ENCODE assay signal across 18 cellular contexts in the genomic region with DNA sequence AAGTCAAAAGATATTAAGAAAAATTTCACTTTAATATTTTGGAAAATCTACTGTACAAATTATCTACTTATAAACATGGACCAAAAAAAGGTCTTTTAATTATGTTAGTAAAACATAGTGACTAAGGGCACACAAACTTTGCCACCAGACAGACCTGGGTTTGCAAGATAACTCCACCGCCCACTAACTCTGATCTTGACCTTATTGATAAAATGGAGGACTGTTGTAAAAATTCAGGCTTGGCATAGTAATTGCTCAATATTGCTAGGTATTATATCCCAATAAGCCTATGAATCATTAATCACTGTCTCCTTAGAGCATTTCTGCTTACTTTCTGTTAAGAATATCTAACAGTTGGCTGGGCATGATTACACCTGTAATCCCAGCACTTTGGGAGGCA. TPM values are rescaled to one million over a fixed set of nuclear protein-coding genes. Genes with fewer than 3 reads are reported as not detected.
DNase-seq lines count a peak whose midpoint lies in the region; ATAC-seq and TF ChIP-seq lines count a peak whose summit lies in the region.
"Had no signal": no experiment of that assay in that cellular context is flagged by ENCODE, and none has a peak within 500 bp of the region (broad histone marks: within the 10 kb centered on the region; RNA-seq: fewer than 3 reads in every experiment).

No MANE protein-coding gene starts in this region.

- no peak for ATAC-seq in T-helper 17 cell
- ATAC-seq: CD8-positive, alpha-beta T cell had no signal

- H3K27me3 Mint-ChIP-seq in T-helper 17 cell (no peaks in the 10 kb centered on the region), endodermal cell (ENCODE audit: insufficient read depth) (no peaks in the 10 kb centered on the region)

- WGBS in endodermal cell (ENCODE audit: insufficient coverage in 1 of 2, insufficient read length in 1 of 2), 2 experiments = 100% methylated on average over 1 of the region's 1 CpG; no CpG with 5 or more reads in 1 of the 2 experiments

- TF ChIP-seq CTCF in endodermal cell (conservative IDR thresholded peaks at IDR 0.05) = no peak

- no peaks in the 10 kb centered on the region for H3K9me3 Mint-ChIP-seq in endodermal cell
- H3K9me3 Mint-ChIP-seq: CD8-positive, alpha-beta T cell had no signal

- H3K4me1 Mint-ChIP-seq in T-helper 17 cell (peaks cover 15% of the 10 kb centered on the region), endodermal cell (peaks cover 15% of the 10 kb centered on the region)

- H3K27ac Mint-ChIP-seq in T-helper 17 cell (peak overlapping the region; percentile 6), endodermal cell (peak overlapping the region; percentile 52)
- H3K27ac Mint-ChIP-seq: CD8-positive, alpha-beta T cell had no signal

- H3K4me3 ChIP-seq in endodermal cell (ENCODE audit: low read length) = no peak overlapping the region
- no peak overlapping the region for H3K4me3 ChIP-seq in subcutaneous abdominal adipose tissue (ENCODE audit: low read depth in 1 of 5, low read length in 5 of 5)
- H3K4me3 ChIP-seq: GM23248 had no signal

- H3K36me3 ChIP-seq in endodermal cell (ENCODE audit: control insufficient read depth, insufficient read depth, low read length) = no peaks in the 10 kb centered on the region
- H3K36me3 ChIP-seq in subcutaneous abdominal adipose tissue (ENCODE audit: control insufficient read depth in 5 of 5, insufficient read depth in 5 of 5, low read length in 5 of 5) = no peaks in the 10 kb centered on the region
- H3K36me3 ChIP-seq: BE2C had no signal

- H3K4me3 Mint-ChIP-seq in T-helper 17 cell (no peak overlapping the region), endodermal cell (no peak overlapping the region)
- H3K4me3 Mint-ChIP-seq: CD8-positive, alpha-beta T cell had no signal

- H3K9me3 ChIP-seq in T-helper 17 cell (ENCODE audit: control insufficient read depth, low read length, poor library complexity, severe bottlenecking) = no peaks in the 10 kb centered on the region
- no peaks in the 10 kb centered on the region for H3K9me3 ChIP-seq in endodermal cell (ENCODE audit: control insufficient read depth, low read length)
- no peaks in the 10 kb centered on the region for H3K9me3 ChIP-seq in subcutaneous abdominal adipose tissue (ENCODE audit: control insufficient read depth in 5 of 5, low read length in 5 of 5)
- H3K9me3 ChIP-seq: BE2C had no signal

- H3K27me3 ChIP-seq in endodermal cell (ENCODE audit: control insufficient read depth, insufficient read depth, low read length, poor library complexity, severe bottlenecking) (no peaks in the 10 kb centered on the region), subcutaneous abdominal adipose tissue (ENCODE audit: control insufficient read depth in 5 of 5, insufficient read depth in 4 of 5, low read length in 5 of 5) (no peaks in the 10 kb centered on the region)
- H3K27me3 ChIP-seq: BE2C had no signal

- DNase-seq in HUDEP-2 (lab: John Stamatoyannopoulos, UW; ENCODE audit: unreplicated experiment in 76 of 76) (peak in 65 of 76 experiments; percentile 4 to 84 (median 47)), T-helper 17 cell (no peak), endodermal cell (no peak), SIG-M5 treated with dmso at 0.1 percent for 504 hours (lab: John Stamatoyannopoulos, UW; ENCODE audit: unreplicated experiment) (no peak), NCI-H1092 (lab: John Stamatoyannopoulos, UW) (no peak)
- DNase-seq in activated naive CD4-positive, alpha-beta T cell (lab: John Stamatoyannopoulos, UW) = no peak
- DNase-seq: BE2C; CD8-positive, alpha-beta T cell; DMS79; GM23248; HCEC 1CT; NCI-H1436; NCI-H2029; NCI-H2171; NCI-H446 treated with DMSO at 0.1 percent for 48 hours; NCI-H748 treated with DMSO at 0.1 percent for 48 hours had no signal

- H3K4me1 ChIP-seq in endodermal cell (ENCODE audit: control insufficient read depth, insufficient read depth, low read length) (no peaks in the 10 kb centered on the region), subcutaneous abdominal adipose tissue (ENCODE audit: control insufficient read depth in 5 of 5, insufficient read depth in 5 of 5, low read length in 5 of 5) (peaks cover 0 to 24% (median 15%) of the 10 kb centered on the region in 5 donors)
- H3K4me1 ChIP-seq: BE2C had no signal

- H3K9ac ChIP-seq in endodermal cell (ENCODE audit: extremely low read depth, low read length, poor library complexity, severe bottlenecking) = no peak overlapping the region
- H3K9ac ChIP-seq in subcutaneous abdominal adipose tissue (ENCODE audit: low read length in 5 of 5) = no peak overlapping the region
- H3K9ac ChIP-seq: GM23248 had no signal

- H3K36me3 Mint-ChIP-seq in T-helper 17 cell (ENCODE audit: low read depth) (peaks cover 2% of the 10 kb centered on the region), endodermal cell (ENCODE audit: low read depth) (peaks cover 7% of the 10 kb centered on the region)

- H3K27ac ChIP-seq in endodermal cell (ENCODE audit: low read depth, low read length) = no peak overlapping the region
- H3K27ac ChIP-seq in subcutaneous abdominal adipose tissue (ENCODE audit: low read depth, low read length) = peak overlapping the region; percentile 26
- H3K27ac ChIP-seq: GM23248, HL-60 had no signal

RNA-seq across cellular contexts. Expression of gene C9orf40, which starts 3.8 kb away (rescaled TPM):
- total RNA-seq in T-helper 17 cell (1 to 10 TPM; 1.9 to 2.5 TPM), endodermal cell (10 to 100 TPM; 17.6 to 25.2 TPM)
- polyA plus RNA-seq in endodermal cell (2013, experiment 1 of 2) = 13.7 TPM
- polyA plus RNA-seq in endodermal cell (2013, experiment 2 of 2) = 14.9 TPM

Comparison
In these comparisons a context has a peak if more than half of its experiments do, and no peak if none do; other contexts are left out.
1. DNase-seq: peak in HUDEP-2 (65 of 76); none in T-helper 17 cell (0 of 3), endodermal cell (single experiment), SIG-M5 treated with dmso at 0.1 percent for 504 hours (single experiment), activated naive CD4-positive, alpha-beta T cell (0 of 4) and NCI-H1092 (single experiment).
2. RNA of gene C9orf40, which starts 3.8 kb away (total RNA-seq): 17.6 to 25.2 TPM in endodermal cell; 1.9 to 2.5 TPM in T-helper 17 cell; every median in the first group is over 4 times any median in the second.